In genomic region chr3:57810471-57811144, GRCh38 we compare ENCODE assay signal across 2 cellular contexts.
A peak's percentile ranks its signal among the peaks of the same experiment; 100 is the strongest.
TF ChIP-seq lines count a peak whose summit lies in the region.

No MANE protein-coding gene starts in this region.

TF ChIP-seq in K562, 482 proteins besides CTCF, POLR2A, EP300 and RAD21 (continued from another document and continues in another):
- TF ChIP-seq, protein P1, sequence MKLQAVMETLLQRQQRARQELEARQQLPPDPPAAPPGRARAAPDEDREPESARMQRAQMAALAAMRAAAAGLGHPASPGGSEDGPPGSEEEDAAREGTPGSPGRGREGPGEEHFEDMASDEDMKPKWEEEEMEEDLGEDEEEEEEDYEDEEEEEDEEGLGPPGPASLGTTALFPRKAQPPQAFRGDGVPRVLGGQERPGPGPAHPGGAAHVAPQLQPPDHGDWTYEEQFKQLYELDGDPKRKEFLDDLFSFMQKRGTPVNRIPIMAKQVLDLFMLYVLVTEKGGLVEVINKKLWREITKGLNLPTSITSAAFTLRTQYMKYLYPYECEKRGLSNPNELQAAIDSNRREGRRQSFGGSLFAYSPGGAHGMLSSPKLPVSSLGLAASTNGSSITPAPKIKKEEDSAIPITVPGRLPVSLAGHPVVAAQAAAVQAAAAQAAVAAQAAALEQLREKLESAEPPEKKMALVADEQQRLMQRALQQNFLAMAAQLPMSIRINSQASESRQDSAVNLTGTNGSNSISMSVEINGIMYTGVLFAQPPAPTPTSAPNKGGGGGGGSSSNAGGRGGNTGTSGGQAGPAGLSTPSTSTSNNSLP (IDR thresholded peaks at IDR 0.05; ENCODE audit: borderline replicate concordance, low read depth, low read length): no peak
- TF ChIP-seq POLR2H (tag; IDR thresholded peaks at IDR 0.05; ENCODE audit: low read depth) (no peak), PATZ1 (CRISPR knock-in tag; IDR thresholded peaks at IDR 0.05; ENCODE audit: borderline replicate concordance) (no peak), MEIS2 (IDR thresholded peaks at IDR 0.05; ENCODE audit: partially characterized antibody) (peak; percentile 37), IRF9 (tag; IDR thresholded peaks at IDR 0.05) (no peak), BRD4 (IDR thresholded peaks at IDR 0.05) (no peak), ZNF764 (CRISPR knock-in tag; IDR thresholded peaks at IDR 0.05; ENCODE audit: low read depth) (no peak), ESRRA (IDR thresholded peaks at IDR 0.05; ENCODE audit: borderline replicate concordance, low read depth) (peak; percentile 41; the same call in 1 of the 2 replicates), MAFK (IDR thresholded peaks at IDR 0.05; ENCODE audit: low read length) (peak; percentile 79), GATAD2B (IDR thresholded peaks at IDR 0.05; ENCODE audit: borderline replicate concordance) (no peak), KDM1A (IDR thresholded peaks at IDR 0.05) (no peak), ZSCAN32 (CRISPR knock-in tag; IDR thresholded peaks at IDR 0.05) (no peak), ZNF316 (IDR thresholded peaks at IDR 0.05) (peak; percentile 85), C11orf30 (IDR thresholded peaks at IDR 0.05; ENCODE audit: low read depth) (peak; percentile 76), MCM3 (IDR thresholded peaks at IDR 0.05) (no peak), MAFG (tag; conservative IDR thresholded peaks at IDR 0.05) (peak; percentile 63), FOSL1 (tag; conservative IDR thresholded peaks at IDR 0.05) (no peak), NONO (IDR thresholded peaks at IDR 0.05; ENCODE audit: low read depth in 2 of 2, low read length in 1 of 2) (no peak), NR2C2 (CRISPR knock-in tag; IDR thresholded peaks at IDR 0.05) (no peak), NR2C2 (tag; IDR thresholded peaks at IDR 0.05) (0 out of 2 replicates have a peak, but pooled peaks have one; percentile 13), POLR3G (IDR thresholded peaks at IDR 0.05; ENCODE audit: extremely low read depth, insufficient read length, insufficient replicate concordance) (no peak), MAFF (IDR thresholded peaks at IDR 0.05; ENCODE audit: low read length) (peak; percentile 73), CBX8 (IDR thresholded peaks at IDR 0.05; ENCODE audit: borderline replicate concordance, extremely low read depth, low read depth, low read length, poor library complexity, severe bottlenecking) (no peak)
- TF ChIP-seq, protein P2, sequence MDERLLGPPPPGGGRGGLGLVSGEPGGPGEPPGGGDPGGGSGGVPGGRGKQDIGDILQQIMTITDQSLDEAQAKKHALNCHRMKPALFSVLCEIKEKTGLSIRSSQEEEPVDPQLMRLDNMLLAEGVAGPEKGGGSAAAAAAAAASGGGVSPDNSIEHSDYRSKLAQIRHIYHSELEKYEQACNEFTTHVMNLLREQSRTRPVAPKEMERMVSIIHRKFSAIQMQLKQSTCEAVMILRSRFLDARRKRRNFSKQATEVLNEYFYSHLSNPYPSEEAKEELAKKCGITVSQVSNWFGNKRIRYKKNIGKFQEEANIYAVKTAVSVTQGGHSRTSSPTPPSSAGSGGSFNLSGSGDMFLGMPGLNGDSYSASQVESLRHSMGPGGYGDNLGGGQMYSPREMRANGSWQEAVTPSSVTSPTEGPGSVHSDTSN (CRISPR knock-in tag; IDR thresholded peaks at IDR 0.05; ENCODE audit: low read depth): no peak
- TF ChIP-seq, protein P2 (tag; conservative IDR thresholded peaks at IDR 0.05; ENCODE audit: low read depth): peak; percentile 64; the same call in 1 of the 2 replicates
- TF ChIP-seq, protein P3, sequence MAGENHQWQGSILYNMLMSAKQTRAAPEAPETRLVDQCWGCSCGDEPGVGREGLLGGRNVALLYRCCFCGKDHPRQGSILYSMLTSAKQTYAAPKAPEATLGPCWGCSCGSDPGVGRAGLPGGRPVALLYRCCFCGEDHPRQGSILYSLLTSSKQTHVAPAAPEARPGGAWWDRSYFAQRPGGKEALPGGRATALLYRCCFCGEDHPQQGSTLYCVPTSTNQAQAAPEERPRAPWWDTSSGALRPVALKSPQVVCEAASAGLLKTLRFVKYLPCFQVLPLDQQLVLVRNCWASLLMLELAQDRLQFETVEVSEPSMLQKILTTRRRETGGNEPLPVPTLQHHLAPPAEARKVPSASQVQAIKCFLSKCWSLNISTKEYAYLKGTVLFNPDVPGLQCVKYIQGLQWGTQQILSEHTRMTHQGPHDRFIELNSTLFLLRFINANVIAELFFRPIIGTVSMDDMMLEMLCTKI (IDR thresholded peaks at IDR 0.05; ENCODE audit: partially characterized antibody): no peak

TF ChIP-seq in HepG2, 621 proteins besides CTCF, POLR2A, EP300 and RAD21 (continued from another document):
- no peak for TF ChIP-seq ZNF142 (CRISPR knock-in tag; IDR thresholded peaks at IDR 0.05)
- TF ChIP-seq, protein P4, sequence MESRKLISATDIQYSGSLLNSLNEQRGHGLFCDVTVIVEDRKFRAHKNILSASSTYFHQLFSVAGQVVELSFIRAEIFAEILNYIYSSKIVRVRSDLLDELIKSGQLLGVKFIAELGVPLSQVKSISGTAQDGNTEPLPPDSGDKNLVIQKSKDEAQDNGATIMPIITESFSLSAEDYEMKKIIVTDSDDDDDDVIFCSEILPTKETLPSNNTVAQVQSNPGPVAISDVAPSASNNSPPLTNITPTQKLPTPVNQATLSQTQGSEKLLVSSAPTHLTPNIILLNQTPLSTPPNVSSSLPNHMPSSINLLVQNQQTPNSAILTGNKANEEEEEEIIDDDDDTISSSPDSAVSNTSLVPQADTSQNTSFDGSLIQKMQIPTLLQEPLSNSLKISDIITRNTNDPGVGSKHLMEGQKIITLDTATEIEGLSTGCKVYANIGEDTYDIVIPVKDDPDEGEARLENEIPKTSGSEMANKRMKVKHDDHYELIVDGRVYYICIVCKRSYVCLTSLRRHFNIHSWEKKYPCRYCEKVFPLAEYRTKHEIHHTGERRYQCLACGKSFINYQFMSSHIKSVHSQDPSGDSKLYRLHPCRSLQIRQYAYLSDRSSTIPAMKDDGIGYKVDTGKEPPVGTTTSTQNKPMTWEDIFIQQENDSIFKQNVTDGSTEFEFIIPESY (CRISPR knock-in tag; IDR thresholded peaks at IDR 0.05): 0 out of 2 replicates have a peak, but pooled peaks have one; percentile 40
- TF ChIP-seq ATF3 (CRISPR knock-in tag; IDR thresholded peaks at IDR 0.05): no peak
- TF ChIP-seq PRPF4 (IDR thresholded peaks at IDR 0.05; ENCODE audit: low read depth, low read length, poor library complexity, severe bottlenecking): peak; percentile 22
- peak; percentile 52; the same call in 1 of the 2 replicates for TF ChIP-seq GATAD2A (CRISPR knock-in tag; IDR thresholded peaks at IDR 0.05)
- peak; percentile 37; the same call in 1 of the 2 replicates for TF ChIP-seq NCOR1 (IDR thresholded peaks at IDR 0.05; ENCODE audit: borderline replicate concordance, low read length)
- TF ChIP-seq ZNF614 (CRISPR knock-in tag; IDR thresholded peaks at IDR 0.05; ENCODE audit: borderline replicate concordance): 0 out of 2 replicates have a peak, but pooled peaks have one; percentile 17
- no peak for TF ChIP-seq SKI (IDR thresholded peaks at IDR 0.05; ENCODE audit: partially characterized antibody)
- TF ChIP-seq MAFK (conservative IDR thresholded peaks at IDR 0.05 in 1 of 2, IDR thresholded peaks at IDR 0.05 in 1 of 2; ENCODE audit: low read length in 2 of 2): peak; percentile 95
- no peak for TF ChIP-seq FOXJ3 (CRISPR knock-in tag; IDR thresholded peaks at IDR 0.05; ENCODE audit: borderline replicate concordance)
- TF ChIP-seq ZKSCAN1 (IDR thresholded peaks at IDR 0.05; ENCODE audit: low read length): no peak
- no peak for TF ChIP-seq ZEB1 (IDR thresholded peaks at IDR 0.05; ENCODE audit: insufficient replicate concordance, low read depth)
- TF ChIP-seq ESRRA (CRISPR knock-in tag; IDR thresholded peaks at IDR 0.05; ENCODE audit: low read depth): peak; percentile 53; the same call in 1 of the 2 replicates
- peak; percentile 44; the same call in 1 of the 2 replicates for TF ChIP-seq HOMEZ (CRISPR knock-in tag; IDR thresholded peaks at IDR 0.05; ENCODE audit: low read depth)
- TF ChIP-seq ELF3 (CRISPR knock-in tag; IDR thresholded peaks at IDR 0.05): no peak
- no peak for TF ChIP-seq HOXA7 (CRISPR knock-in tag; IDR thresholded peaks at IDR 0.05)
- TF ChIP-seq, protein P5, sequence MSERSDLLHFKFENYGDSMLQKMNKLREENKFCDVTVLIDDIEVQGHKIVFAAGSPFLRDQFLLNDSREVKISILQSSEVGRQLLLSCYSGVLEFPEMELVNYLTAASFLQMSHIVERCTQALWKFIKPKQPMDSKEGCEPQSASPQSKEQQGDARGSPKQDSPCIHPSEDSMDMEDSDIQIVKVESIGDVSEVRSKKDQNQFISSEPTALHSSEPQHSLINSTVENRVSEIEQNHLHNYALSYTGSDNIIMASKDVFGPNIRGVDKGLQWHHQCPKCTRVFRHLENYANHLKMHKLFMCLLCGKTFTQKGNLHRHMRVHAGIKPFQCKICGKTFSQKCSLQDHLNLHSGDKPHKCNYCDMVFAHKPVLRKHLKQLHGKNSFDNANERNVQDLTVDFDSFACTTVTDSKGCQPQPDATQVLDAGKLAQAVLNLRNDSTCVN (CRISPR knock-in tag; IDR thresholded peaks at IDR 0.05; ENCODE audit: borderline replicate concordance): no peak
- TF ChIP-seq NFKB2 (CRISPR knock-in tag; IDR thresholded peaks at IDR 0.05; ENCODE audit: borderline replicate concordance): no peak
- TF ChIP-seq RBM22 (optimal IDR thresholded peaks at IDR 0.05; ENCODE audit: low read length): peak; percentile 82
- TF ChIP-seq MAFF (IDR thresholded peaks at IDR 0.05; ENCODE audit: low read depth, low read length): peak; percentile 93
- no peak for TF ChIP-seq ATF5 (CRISPR knock-in tag; IDR thresholded peaks at IDR 0.05; ENCODE audit: low read depth)
- TF ChIP-seq ZNF432 (CRISPR knock-in tag; IDR thresholded peaks at IDR 0.05; ENCODE audit: borderline replicate concordance): no peak
- no peak for TF ChIP-seq ZNF274 (CRISPR knock-in tag; IDR thresholded peaks at IDR 0.05)
- TF ChIP-seq RFX3 (CRISPR knock-in tag; IDR thresholded peaks at IDR 0.05): 0 out of 2 replicates have a peak, but pooled peaks have one; percentile 18
- 0 out of 2 replicates have a peak, but pooled peaks have one; percentile 46 for TF ChIP-seq POLR2AphosphoS2 (IDR thresholded peaks at IDR 0.05; ENCODE audit: low read depth, low read length)
